In genomic region chr1:201258132-201258531, GRCh38 we compare ENCODE assay signal across 7 cellular contexts. TPM values are rescaled to one million over a fixed set of nuclear protein-coding genes. Genes with fewer than 3 reads are reported as not detected.
"Had no signal": no experiment of that assay in that cellular context is flagged by ENCODE, and none has a peak within 500 bp of the region (broad histone marks: within the 10 kb centered on the region; RNA-seq: fewer than 3 reads in every experiment).

No MANE protein-coding gene starts in this region.

RNA-seq across cellular contexts. Expression of gene PKP1, which starts 25.2 kb away (rescaled TPM):
- total RNA-seq: OCI-LY7; RPMI7951; SJCRH30; SJSA1; SK-MEL-5; T-helper 1 cell treated with Interleukin-12 subunit alpha and Interleukin-12 subunit beta and Interleukin-4 antibody, amounts not matched to agents 30 ng/mL and 1 ng/mL, for 36 hours had no signal
- polyA plus RNA-seq: SK-N-SH had no signal
